In genomic region chr15:58629625-58630024, GRCh38 we compare ENCODE assay signal across 20 cellular contexts.
DNase-seq lines count a peak whose midpoint lies in the region; ATAC-seq, FAIRE-seq and TF ChIP-seq lines count a peak whose summit lies in the region.
"Had no signal": no experiment of that assay in that cellular context is flagged by ENCODE, and none has a peak within 500 bp of the region (broad histone marks: within the 10 kb centered on the region; RNA-seq: fewer than 3 reads in every experiment).

No MANE protein-coding gene starts in this region.

- H3K79me2 ChIP-seq in SK-N-SH (ENCODE audit: insufficient read depth) (no peaks in the 10 kb centered on the region), MM.1S (ENCODE audit: low read length) (peaks cover 54% of the 10 kb centered on the region)

- no peak overlapping the region for H3K4me3 ChIP-seq in SK-N-SH (ENCODE audit: low read depth in 2 of 2, low read length in 1 of 2)
- H3K4me3 ChIP-seq in MM.1S (ENCODE audit: low read length): no peak overlapping the region
- peak overlapping the region in 1 of 59 donors; percentile 47 for H3K4me3 ChIP-seq in dorsolateral prefrontal cortex
- H3K4me3 ChIP-seq in spleen: no peak overlapping the region
- H3K4me3 ChIP-seq: cardiac muscle cell, GM23338, hepatocyte, mucosa of descending colon, SK-N-MC had no signal

- TF ChIP-seq CTCF in SK-N-SH (IDR thresholded peaks at IDR 0.05): no peak
- TF ChIP-seq CTCF in MM.1S (IDR thresholded peaks at IDR 0.05; ENCODE audit: low read length): no peak
- no peak for TF ChIP-seq CTCF in dorsolateral prefrontal cortex (IDR thresholded peaks at IDR 0.05 in 54 of 56, conservative IDR thresholded peaks at IDR 0.05 in 2 of 56; ENCODE audit: low read depth in 1 of 56, partially characterized antibody in 56 of 56)
- no peak for TF ChIP-seq CTCF in spleen (IDR thresholded peaks at IDR 0.05 in 8 of 11, conservative IDR thresholded peaks at IDR 0.05 in 3 of 11)

- H3K4me1 ChIP-seq in SK-N-SH (ENCODE audit: control insufficient read depth in 1 of 2, insufficient read depth in 2 of 2, low read depth in 1 of 2, low read length in 1 of 2) (peaks cover 2 to 7% of the 10 kb centered on the region in 2 experiments; a peak in 2 of 4 replicates), MM.1S (ENCODE audit: low read length) (peaks cover 15% of the 10 kb centered on the region), spleen (peaks cover 19 to 60% (median 26%) of the 10 kb centered on the region in 6 donors)

- H3K36me3 ChIP-seq in SK-N-SH (replicated peaks in 1 of 2; ENCODE audit: control insufficient read depth in 1 of 2, insufficient read depth in 2 of 2, low read length in 1 of 2): peaks cover 31 to 46% of the 10 kb centered on the region in 2 experiments
- H3K36me3 ChIP-seq in MM.1S (replicated peaks; ENCODE audit: insufficient read depth, low read length): peaks cover 6% of the 10 kb centered on the region
- H3K36me3 ChIP-seq in spleen: peaks cover 0 to 58% (median 14%) of the 10 kb centered on the region in 6 donors

- ATAC-seq in SK-N-SH treated with all-trans-retinoic acid at 6 μM for 48 hours: no peak
- ATAC-seq in HG02610 (IDR thresholded peaks at IDR 0.05; ENCODE audit: unreplicated experiment): no peak
- no peak for ATAC-seq in HG02870 (IDR thresholded peaks at IDR 0.05; ENCODE audit: unreplicated experiment)
- ATAC-seq: GM23338, mucosa of descending colon had no signal

- no peak for TF ChIP-seq EP300 in SK-N-SH (IDR thresholded peaks at IDR 0.05; ENCODE audit: borderline replicate concordance in 1 of 2, low read depth in 1 of 2, low read length in 1 of 2)

- POLR2A ChIA-PET in SK-N-SH (lab: Yijun Ruan, JAX): no interaction called here

- H3K27ac ChIP-seq in SK-N-SH (ENCODE audit: low read depth in 2 of 2, low read length in 1 of 2) (no peak overlapping the region), MM.1S (ENCODE audit: low read length) (peak overlapping the region; percentile 71; the same call in 1 of the 2 replicates), dorsolateral prefrontal cortex (peak overlapping the region in 46 of 59 donors; percentile 13 to 88 (median 78)), spleen (peak overlapping the region; percentile 61 to 88 (median 84))
- H3K27ac ChIP-seq: 22Rv1, cardiac muscle cell, hepatocyte, SK-N-MC had no signal

- TF ChIP-seq POLR2A in spleen (IDR thresholded peaks at IDR 0.05): no peak

- CTCF ChIA-PET in SK-N-SH (lab: Yijun Ruan, JAX): no interaction called here

- 98% methylated on average over 6 of the region's 6 CpGs for WGBS in SK-N-SH (ENCODE audit: low lambda C conversion rate)
- 84 to 94% (median 88%) methylated on average over 6 of the region's 6 CpGs for WGBS in spleen, 5 donors

- FAIRE-seq in frontal cortex (lab: Jason Lieb, UNC): no peak

- H2AFZ ChIP-seq in SK-N-SH (ENCODE audit: low read depth) (no peak overlapping the region), MM.1S (ENCODE audit: low read length) (no peak overlapping the region)
- H2AFZ ChIP-seq: GM23338, hepatocyte had no signal

- no peaks in the 10 kb centered on the region for H3K9me2 ChIP-seq in SK-N-SH
- no peaks in the 10 kb centered on the region for H3K9me2 ChIP-seq in MM.1S (replicated peaks; ENCODE audit: insufficient read depth, low read length)

- H3K9ac ChIP-seq in SK-N-SH (no peak overlapping the region), MM.1S (ENCODE audit: low read length) (no peak overlapping the region)

- H4K20me1 ChIP-seq in SK-N-SH (ENCODE audit: insufficient read depth) (no peaks in the 10 kb centered on the region), MM.1S (ENCODE audit: insufficient read depth, low read length) (no peaks in the 10 kb centered on the region)

- no peaks in the 10 kb centered on the region for H3K9me3 ChIP-seq in SK-N-SH
- no peaks in the 10 kb centered on the region for H3K9me3 ChIP-seq in MM.1S (replicated peaks; ENCODE audit: insufficient read depth, low read length)
- no peaks in the 10 kb centered on the region for H3K9me3 ChIP-seq in spleen
- H3K9me3 ChIP-seq: MG63, mucosa of descending colon had no signal

- H3K4me2 ChIP-seq in SK-N-SH (peak overlapping the region; percentile 54; the same call in 1 of the 2 replicates), MM.1S (ENCODE audit: low read depth, low read length) (no peak overlapping the region; the same call in 1 of the 2 replicates)
- H3K4me2 ChIP-seq: GM23338 had no signal

- H3F3A ChIP-seq in SK-N-SH (replicated peaks; ENCODE audit: insufficient read depth): peaks cover 7% of the 10 kb centered on the region
- H3F3A ChIP-seq in MM.1S (ENCODE audit: insufficient read depth, low read length): peaks cover 9% of the 10 kb centered on the region; the same call in 1 of the 2 replicates

- intact Hi-C loops in dorsolateral prefrontal cortex (cut with DNase I): loop anchor here in 1 of 2 donors (10.0 kb wide), 1 partner anchor 105 kb away; no protein-coding TSS in a partner anchor
- intact Hi-C loops in spleen (cut with DNase I; ENCODE audit: low total_unique reads): no loop called here

- H3K27me3 ChIP-seq in SK-N-SH (ENCODE audit: insufficient read depth): no peaks in the 10 kb centered on the region
- H3K27me3 ChIP-seq in MM.1S (replicated peaks; ENCODE audit: insufficient read depth, low read length): no peaks in the 10 kb centered on the region
- H3K27me3 ChIP-seq in dorsolateral prefrontal cortex: no peaks in the 10 kb centered on the region
- H3K27me3 ChIP-seq in spleen (replicated peaks in 1 of 7): no peaks in the 10 kb centered on the region
- H3K27me3 ChIP-seq: cardiac muscle cell, hepatocyte, MG63 had no signal

- DNase-seq in SK-N-SH (no peak), MM.1S (no peak), dorsolateral prefrontal cortex (no peak), spleen (no peak), frontal cortex (ENCODE audit: low spot score in 2 of 2) (no peak)
- DNase-seq: activated T-cell treated with anti-CD3 and anti-CD28 coated beads, Interleukin-2, amount 50 U/mL, for 1 hour; MG63; mucosa of descending colon; NCI-H146; NCI-H524 treated with DMSO at 0.1 percent for 48 hours; stimulated activated CD4-positive, alpha-beta T cell treated with anti-CD3 and anti-CD28 coated beads, Interleukin-2, amount 100 ng/mL, for 24 hours; stimulated activated naive CD4-positive, alpha-beta T cell had no signal

- no peak for TF ChIP-seq RAD21 in SK-N-SH (IDR thresholded peaks at IDR 0.05; ENCODE audit: low read length)

TF ChIP-seq in SK-N-SH, 30 proteins besides CTCF, POLR2A, EP300 and RAD21:
- TF ChIP-seq, protein P1, sequence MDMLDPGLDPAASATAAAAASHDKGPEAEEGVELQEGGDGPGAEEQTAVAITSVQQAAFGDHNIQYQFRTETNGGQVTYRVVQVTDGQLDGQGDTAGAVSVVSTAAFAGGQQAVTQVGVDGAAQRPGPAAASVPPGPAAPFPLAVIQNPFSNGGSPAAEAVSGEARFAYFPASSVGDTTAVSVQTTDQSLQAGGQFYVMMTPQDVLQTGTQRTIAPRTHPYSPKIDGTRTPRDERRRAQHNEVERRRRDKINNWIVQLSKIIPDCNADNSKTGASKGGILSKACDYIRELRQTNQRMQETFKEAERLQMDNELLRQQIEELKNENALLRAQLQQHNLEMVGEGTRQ (IDR thresholded peaks at IDR 0.05; ENCODE audit: borderline replicate concordance, low read depth, low read length): no peak
- TF ChIP-seq YY1 (IDR thresholded peaks at IDR 0.05; ENCODE audit: low read depth) (no peak), RCOR1 (IDR thresholded peaks at IDR 0.05; ENCODE audit: low read length) (no peak)

TF ChIP-seq in SK-N-SH treated with all-trans-retinoic acid at 6 μM for 48 hours, 23 proteins besides CTCF, POLR2A, EP300 and RAD21 (continues in another document):
- TF ChIP-seq ZFP3 (CRISPR knock-in tag; IDR thresholded peaks at IDR 0.05): no peak
- no peak for TF ChIP-seq PATZ1 (CRISPR knock-in tag; IDR thresholded peaks at IDR 0.05; ENCODE audit: borderline replicate concordance)
- no peak for TF ChIP-seq ARNTL (CRISPR knock-in tag; IDR thresholded peaks at IDR 0.05; ENCODE audit: borderline replicate concordance, low read depth)
- no peak for TF ChIP-seq ZC3H10 (CRISPR knock-in tag; IDR thresholded peaks at IDR 0.05)
- no peak for TF ChIP-seq ZNF565 (CRISPR knock-in tag; conservative IDR thresholded peaks at IDR 0.05; ENCODE audit: low read depth)
- no peak for TF ChIP-seq TOX (CRISPR knock-in tag; IDR thresholded peaks at IDR 0.05; ENCODE audit: borderline replicate concordance)
- no peak for TF ChIP-seq ESRRG (CRISPR knock-in tag; IDR thresholded peaks at IDR 0.05)
- TF ChIP-seq, protein P2, sequence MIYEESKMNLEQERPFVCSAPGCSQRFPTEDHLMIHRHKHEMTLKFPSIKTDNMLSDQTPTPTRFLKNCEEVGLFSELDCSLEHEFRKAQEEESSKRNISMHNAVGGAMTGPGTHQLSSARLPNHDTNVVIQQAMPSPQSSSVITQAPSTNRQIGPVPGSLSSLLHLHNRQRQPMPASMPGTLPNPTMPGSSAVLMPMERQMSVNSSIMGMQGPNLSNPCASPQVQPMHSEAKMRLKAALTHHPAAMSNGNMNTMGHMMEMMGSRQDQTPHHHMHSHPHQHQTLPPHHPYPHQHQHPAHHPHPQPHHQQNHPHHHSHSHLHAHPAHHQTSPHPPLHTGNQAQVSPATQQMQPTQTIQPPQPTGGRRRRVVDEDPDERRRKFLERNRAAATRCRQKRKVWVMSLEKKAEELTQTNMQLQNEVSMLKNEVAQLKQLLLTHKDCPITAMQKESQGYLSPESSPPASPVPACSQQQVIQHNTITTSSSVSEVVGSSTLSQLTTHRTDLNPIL (CRISPR knock-in tag; IDR thresholded peaks at IDR 0.05; ENCODE audit: low read depth): no peak
- TF ChIP-seq ZFP30 (CRISPR knock-in tag; IDR thresholded peaks at IDR 0.05): no peak
- TF ChIP-seq BACH2 (CRISPR knock-in tag; IDR thresholded peaks at IDR 0.05; ENCODE audit: borderline replicate concordance): no peak
- TF ChIP-seq GLIS3 (CRISPR knock-in tag; IDR thresholded peaks at IDR 0.05): no peak
- TF ChIP-seq ISL1 (CRISPR knock-in tag; IDR thresholded peaks at IDR 0.05): no peak

Comparison
In these comparisons a context has a peak if more than half of its experiments do, and no peak if none do; other contexts are left out.
1. H3K27ac ChIP-seq: peak in MM.1S (single experiment), dorsolateral prefrontal cortex (46 of 59) and spleen (8 of 8); none in SK-N-SH (0 of 2).